ENCODE assay signal across 8 cellular contexts in the genomic region with DNA sequence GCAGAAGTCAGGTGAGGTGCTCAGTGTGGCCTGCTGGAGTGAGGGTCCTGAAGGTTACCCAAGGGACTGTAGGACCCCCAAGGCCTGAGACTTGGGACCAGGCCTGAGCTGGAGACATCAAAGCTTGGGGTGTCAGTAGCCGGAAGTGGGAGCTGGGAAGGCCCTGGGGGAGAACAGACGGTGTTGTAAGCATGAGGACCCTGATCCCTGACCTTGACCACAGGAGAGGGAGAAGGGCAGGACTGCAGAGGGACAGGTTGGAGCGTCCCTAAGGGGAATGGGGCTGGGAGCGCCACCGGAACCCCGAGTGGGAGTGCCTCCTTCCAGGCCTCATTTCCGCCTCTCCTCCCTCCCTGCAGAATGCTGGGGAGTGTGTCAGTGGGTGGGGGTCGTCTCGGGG. TPM values are rescaled to one million over a fixed set of nuclear protein-coding genes. Genes with fewer than 3 reads are reported as not detected.
DNase-seq lines count a peak whose midpoint lies in the region; ATAC-seq and TF ChIP-seq lines count a peak whose summit lies in the region.

No MANE protein-coding gene starts in this region.

- H3K27me3 ChIP-seq in Peyer's patch (no peaks in the 10 kb centered on the region), esophagus squamous epithelium (no peaks in the 10 kb centered on the region), sigmoid colon (no peaks in the 10 kb centered on the region)

- H3K4me1 ChIP-seq in Peyer's patch, result peaks cover 0 to 15% (median 8%) of the 10 kb centered on the region in 4 donors
- H3K4me1 ChIP-seq in esophagus squamous epithelium, result peaks cover 11 to 29% (median 11%) of the 10 kb centered on the region in 3 donors
- peaks cover 0 to 23% (median 20%) of the 10 kb centered on the region in 4 donors for H3K4me1 ChIP-seq in sigmoid colon

- peaks cover 45% of the 10 kb centered on the region for H3K36me3 Mint-ChIP-seq in Calu3 (ENCODE audit: insufficient read depth, unreplicated experiment)

- TF ChIP-seq CTCF in Calu3 (IDR thresholded peaks at IDR 0.05; ENCODE audit: unreplicated experiment) (no peak), Peyer's patch (IDR thresholded peaks at IDR 0.05) (no peak), esophagus squamous epithelium (IDR thresholded peaks at IDR 0.05) (no peak), sigmoid colon (IDR thresholded peaks at IDR 0.05) (no peak)

- peak overlapping the region; percentile 86 for H3K4me3 Mint-ChIP-seq in Calu3 (ENCODE audit: low read depth, unreplicated experiment)

- ATAC-seq in GM19035 (IDR thresholded peaks at IDR 0.05; ENCODE audit: unreplicated experiment), result no peak

- intact Hi-C loops in Calu3 (cut with micrococcal nuclease; ENCODE audit: unreplicated experiment), result no loop called here
- intact Hi-C loops in esophagus squamous epithelium (cut with DNase I), result no loop called here
- intact Hi-C loops in sigmoid colon (cut with DNase I), result loop anchor here (5.0 kb wide), 2 partner anchors 104 to 129 kb away; partner anchors contain the start of gene STXBP1

- WGBS in esophagus squamous epithelium, 2 donors, result 68 to 100% methylated on average over 1 to 6 of the region's 9 CpGs
- WGBS in sigmoid colon, 2 donors, result 76 to 85% methylated on average over 9 of the region's 9 CpGs

- BruUV-seq in Calu3 (replicated peaks; lab: Mats Ljungman, UMichigan), result no TSS peak

- CTCF ChIA-PET in Calu3 (lab: Charles Lee), result interaction anchor here (0.9 to 1.4 kb wide), 3 partner anchors 10 to 130 kb away, joined by 3 to 8 read pairs (median 3); partner anchors contain the start of genes CFAP157 and TOR2A

- peaks cover 10% of the 10 kb centered on the region for H3K27me3 Mint-ChIP-seq in Calu3 (ENCODE audit: unreplicated experiment)

- peak overlapping the region in 3 of 4 donors; percentile 67 to 84 (median 74) for H3K27ac ChIP-seq in Peyer's patch
- peak overlapping the region in 2 of 4 donors; percentile 82 to 93 for H3K27ac ChIP-seq in esophagus squamous epithelium
- peak overlapping the region; percentile 81 to 90 (median 84) for H3K27ac ChIP-seq in sigmoid colon

- TF ChIP-seq POLR2A in Peyer's patch (IDR thresholded peaks at IDR 0.05) (no peak), esophagus squamous epithelium (IDR thresholded peaks at IDR 0.05) (no peak), sigmoid colon (IDR thresholded peaks at IDR 0.05) (no peak)

- H3K9me3 Mint-ChIP-seq in Calu3 (ENCODE audit: low read depth, unreplicated experiment), result no peaks in the 10 kb centered on the region

- H3K9me3 ChIP-seq in Peyer's patch, result no peaks in the 10 kb centered on the region
- no peaks in the 10 kb centered on the region for H3K9me3 ChIP-seq in esophagus squamous epithelium
- no peaks in the 10 kb centered on the region for H3K9me3 ChIP-seq in sigmoid colon

- H3K27ac Mint-ChIP-seq in Calu3 (ENCODE audit: unreplicated experiment), result no peak overlapping the region

- DNase-seq in Calu3 (no peak), Peyer's patch (no peak), esophagus squamous epithelium (lab: John Stamatoyannopoulos, UW) (no peak), sigmoid colon (no peak), NCI-H526 treated with DMSO at 0.1 percent for 48 hours (lab: John Stamatoyannopoulos, UW) (no peak), AG08396 (ENCODE audit: low spot score) (no peak)
- no peak for DNase-seq in stimulated activated CD4-positive, alpha-beta T cell treated with anti-CD3 and anti-CD28 coated beads, Interleukin-4, amount 100 ng/mL, for 24 hours

- peak overlapping the region in 2 of 4 donors; percentile 69 to 78 for H3K4me3 ChIP-seq in Peyer's patch
- H3K4me3 ChIP-seq in esophagus squamous epithelium, result peak overlapping the region in 3 of 4 donors; percentile 73 to 81 (median 78)
- H3K4me3 ChIP-seq in sigmoid colon, result peak overlapping the region; percentile 62 to 77 (median 72)

- H3K4me1 Mint-ChIP-seq in Calu3 (ENCODE audit: low read depth, unreplicated experiment), result peaks cover 8% of the 10 kb centered on the region

- TF ChIP-seq EP300 in sigmoid colon (IDR thresholded peaks at IDR 0.05), result no peak

- H3K36me3 ChIP-seq in Peyer's patch (no peaks in the 10 kb centered on the region), esophagus squamous epithelium (no peaks in the 10 kb centered on the region), sigmoid colon (no peaks in the 10 kb centered on the region)

RNA-seq across cellular contexts. Expression of gene TTC16, which starts 0.5 kb away (rescaled TPM):
- total RNA-seq in Calu3 (2022), result not detected in 2 replicates
- not detected for total RNA-seq in Peyer's patch
- total RNA-seq in esophagus squamous epithelium, result under 1 TPM in 2 of 4 donors, not detected in 2; under 0.01 to 0.23 TPM
- total RNA-seq in sigmoid colon, result not detected
- under 1 TPM in 1 of 3 donors, not detected in 2; 0.15 TPM for polyA plus RNA-seq in sigmoid colon

RNA-seq across cellular contexts. Expression of gene PTRH1, which starts 0.9 kb away (rescaled TPM):
- total RNA-seq in Calu3 (2022) (14.3 and 15.1 TPM in 2 replicates), Peyer's patch (10 to 100 TPM in 1 of 4 donors, 1 to 10 TPM in 2, not detected in 1; 5.2 to 14.9 (median 7.9) TPM), esophagus squamous epithelium (10 to 100 TPM in 3 of 4 donors, 1 to 10 TPM in 1; 4.5 to 12.6 (median 11.6) TPM), sigmoid colon (10 to 100 TPM in 3 of 4 donors, 1 to 10 TPM in 1; 8.9 to 25.8 (median 19.4) TPM)
- polyA plus RNA-seq in sigmoid colon, result 10 to 100 TPM in 2 of 3 donors, 1 to 10 TPM in 1; 9.6 to 18.6 (median 10.4) TPM

RNA-seq across cellular contexts. Expression of gene CFAP157, which starts 9.6 kb away (rescaled TPM):
- 0.87 and 1.0 TPM in 2 replicates for total RNA-seq in Calu3 (2022)
- total RNA-seq in Peyer's patch, result under 1 TPM in 1 of 4 donors, not detected in 3; 0.27 TPM
- total RNA-seq in esophagus squamous epithelium, result under 1 TPM in 1 of 4 donors, not detected in 3; 0.19 TPM
- total RNA-seq in sigmoid colon, result not detected
- under 1 TPM in 1 of 3 donors, not detected in 2; 0.12 TPM for polyA plus RNA-seq in sigmoid colon

RNA-seq across cellular contexts. Expression of gene TOR2A, which starts 18.7 kb away (rescaled TPM):
- total RNA-seq in Calu3 (2022) (7.0 and 7.6 TPM in 2 replicates), Peyer's patch (10 to 100 TPM; 26.4 to 70.9 (median 35.4) TPM), esophagus squamous epithelium (10 to 100 TPM; 10.7 to 12.5 (median 11.5) TPM), sigmoid colon (10 to 100 TPM in 1 of 4 donors, 1 to 10 TPM in 3; 6.1 to 10.4 (median 7.9) TPM)
- polyA plus RNA-seq in sigmoid colon, result 10 to 100 TPM; 12.6 to 26.4 (median 15.7) TPM
